ENCODE assay signal across 8 cellular contexts in the genomic region with DNA sequence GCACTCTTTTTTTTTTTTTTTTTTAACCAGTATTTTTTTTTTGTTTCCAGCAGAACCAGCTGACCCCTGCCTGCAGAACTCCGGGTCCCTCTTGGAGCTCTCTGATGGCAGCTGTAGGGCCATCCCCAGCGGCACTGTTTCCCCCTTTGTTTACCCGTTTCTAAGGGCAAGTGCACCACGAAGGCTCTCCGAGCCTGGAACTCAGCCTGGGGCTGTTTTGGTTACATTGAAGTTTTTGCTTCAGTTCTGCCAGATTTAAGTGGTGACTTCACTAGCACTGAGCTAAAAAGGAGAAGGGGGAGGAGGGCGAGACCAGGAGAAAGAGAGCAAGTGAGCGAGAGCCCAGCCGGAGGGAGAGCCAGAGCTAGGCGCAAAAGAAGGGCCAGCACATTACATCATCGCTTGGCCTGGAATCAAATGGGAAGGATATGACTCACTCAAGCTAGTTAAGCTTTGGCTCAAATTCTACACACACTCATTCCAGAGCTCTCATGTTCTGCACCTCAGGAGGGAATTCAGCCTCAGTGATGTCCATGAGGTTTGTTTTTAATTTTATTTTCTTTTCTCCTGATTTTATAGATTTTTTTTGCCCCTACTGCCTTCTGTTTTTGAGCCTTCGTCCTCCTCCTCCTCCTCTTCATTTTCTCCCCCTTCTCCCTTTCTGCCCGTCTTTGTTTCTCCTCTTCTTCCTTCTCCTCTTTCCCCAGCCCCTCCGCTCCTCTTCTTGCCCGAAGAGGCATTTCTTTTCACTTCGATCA.
DNase-seq lines count a peak whose midpoint lies in the region; ATAC-seq and TF ChIP-seq lines count a peak whose summit lies in the region.

No MANE protein-coding gene starts in this region.

- H3K4me1 ChIP-seq in left ventricle myocardium inferior = peaks cover 56% of the 10 kb centered on the region
- H3K4me1 ChIP-seq in osteoblast (ENCODE audit: insufficient read depth, low read length) = peaks cover 26% of the 10 kb centered on the region

- H2AFZ ChIP-seq in osteoblast (ENCODE audit: low read length) = no peak overlapping the region

- H3K4me3 ChIP-seq in left ventricle myocardium inferior (peak overlapping the region; percentile 68), osteoblast (ENCODE audit: insufficient read depth, low read length) (peak overlapping the region; percentile 71)

- intact Hi-C loops in left ventricle myocardium inferior (cut with micrococcal nuclease) = no loop called here

- ATAC-seq in HG02973 (IDR thresholded peaks at IDR 0.05; ENCODE audit: unreplicated experiment) = peak; percentile 62

- no peak for TF ChIP-seq CTCF in left ventricle myocardium inferior (IDR thresholded peaks at IDR 0.05; ENCODE audit: borderline replicate concordance)
- TF ChIP-seq CTCF in osteoblast (IDR thresholded peaks at IDR 0.05; ENCODE audit: extremely low read depth, low read depth, low read length) = no peak

- H3K36me3 ChIP-seq in left ventricle myocardium inferior = no peaks in the 10 kb centered on the region
- no peaks in the 10 kb centered on the region for H3K36me3 ChIP-seq in osteoblast (ENCODE audit: insufficient read depth, low read length)

- H3K9me3 ChIP-seq in left ventricle myocardium inferior (replicated peaks) (no peaks in the 10 kb centered on the region), osteoblast (ENCODE audit: low read depth, low read length) (no peaks in the 10 kb centered on the region)

- H3K27ac ChIP-seq in left ventricle myocardium inferior (replicated peaks) (peak overlapping the region; percentile 87), osteoblast (ENCODE audit: low read depth, low read length) (peak overlapping the region; percentile 86)

- no peaks in the 10 kb centered on the region for H4K20me1 ChIP-seq in osteoblast (ENCODE audit: insufficient read depth, low read length)

- DNase-seq in GDM1 (lab: John Stamatoyannopoulos, UW) (peak; percentile 45), NCI-H2227 (lab: John Stamatoyannopoulos, UW; ENCODE audit: unreplicated experiment) (peak; percentile 17), anterior cingulate cortex (lab: John Stamatoyannopoulos, UW) (peak; percentile 21 to 98 (median 90)), left ventricle myocardium inferior (peak; percentile 88), osteoblast (ENCODE audit: insufficient read length, low spot score, missing footprints) (peak; percentile 88), NCI-H128 (lab: John Stamatoyannopoulos, UW; ENCODE audit: unreplicated experiment) (no peak)
- DNase-seq in effector CD8-positive, alpha-beta T cell (lab: John Stamatoyannopoulos, UW) = no peak

- peak overlapping the region; percentile 85 for H3K4me2 ChIP-seq in osteoblast (ENCODE audit: insufficient read depth, low read length)

- H3K27me3 ChIP-seq in left ventricle myocardium inferior (ENCODE audit: low read depth) = no peaks in the 10 kb centered on the region
- no peaks in the 10 kb centered on the region for H3K27me3 ChIP-seq in osteoblast (ENCODE audit: insufficient read depth, low read length)

- H3K79me2 ChIP-seq in osteoblast (ENCODE audit: insufficient read depth, low read length) = peaks cover 18% of the 10 kb centered on the region

Comparison
In these comparisons a context has a peak if more than half of its experiments do, and no peak if none do; other contexts are left out.
1. DNase-seq: peak in GDM1 (single experiment), NCI-H2227 (single experiment), anterior cingulate cortex (58 of 58), left ventricle myocardium inferior (single experiment) and osteoblast (single experiment); none in effector CD8-positive, alpha-beta T cell (single experiment) and NCI-H128 (single experiment).